ENCODE assay signal across 9 cellular contexts in the genomic region with DNA sequence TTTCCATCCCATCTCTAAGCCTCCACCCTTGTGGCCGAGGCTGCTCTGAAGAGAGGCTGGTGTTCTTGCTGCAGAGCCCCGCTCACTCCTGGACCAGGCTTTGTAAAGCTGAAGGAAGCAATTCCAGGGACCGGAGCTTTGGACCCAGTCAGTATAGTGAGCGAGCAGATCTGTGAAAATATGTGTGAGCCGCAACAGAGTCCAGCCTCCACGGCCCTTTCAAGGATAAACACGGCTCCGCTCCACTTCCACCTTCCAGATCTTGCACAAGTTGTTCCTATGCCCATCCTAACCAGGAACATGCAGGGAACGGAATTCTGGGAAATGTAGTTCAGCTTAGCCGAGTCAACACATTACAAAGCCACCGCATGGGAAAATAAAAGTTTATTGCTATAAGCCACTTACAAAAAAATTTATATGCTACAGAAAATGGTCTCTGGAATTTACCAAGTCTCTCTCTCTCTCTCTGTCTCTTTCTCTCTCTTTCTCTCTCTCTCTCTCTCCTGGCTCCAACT.
A peak's percentile ranks its signal among the peaks of the same experiment; 100 is the strongest.
DNase-seq lines count a peak whose midpoint lies in the region; ATAC-seq lines count a peak whose summit lies in the region.
"Had no signal": no experiment of that assay in that cellular context is flagged by ENCODE, and none has a peak within 500 bp of the region (broad histone marks: within the 10 kb centered on the region; RNA-seq: fewer than 3 reads in every experiment).

No MANE protein-coding gene starts in this region.

- no peaks in the 10 kb centered on the region for H3K27me3 ChIP-seq in skeletal muscle tissue (ENCODE audit: control insufficient read depth in 3 of 3, insufficient read depth in 3 of 3, low read length in 3 of 3)

- no peak overlapping the region for H3K4me3 Mint-ChIP-seq in activated T-helper 17 cell treated with anti-CD3 and anti-CD28 coated beads, Interleukin-2, amount 50 U/mL, for 72 hours

- H3K9me3 Mint-ChIP-seq in activated T-helper 17 cell treated with anti-CD3 and anti-CD28 coated beads, Interleukin-2, amount 50 U/mL, for 72 hours = peaks cover 4% of the 10 kb centered on the region

- H3K4me3 ChIP-seq in skeletal muscle tissue (ENCODE audit: low read length in 3 of 3) = peak overlapping the region; percentile 68 to 79 (median 72)

- H3K27ac ChIP-seq in caudate nucleus (ENCODE audit: low read depth, low read length) = peak overlapping the region; percentile 31
- no peak overlapping the region for H3K27ac ChIP-seq in skeletal muscle tissue (ENCODE audit: low read depth, low read length)

- ATAC-seq in HG03469 (IDR thresholded peaks at IDR 0.05; ENCODE audit: unreplicated experiment) = no peak
- no peak for ATAC-seq in activated T-helper 17 cell treated with anti-CD3 and anti-CD28 coated beads, Interleukin-2, amount 50 U/mL, for 72 hours (replicated peaks)

- H3K9ac ChIP-seq in skeletal muscle tissue (ENCODE audit: low read depth in 1 of 3, low read length in 3 of 3) = peak overlapping the region; percentile 29 to 61 (median 52)

- H3K27me3 Mint-ChIP-seq in activated T-helper 17 cell treated with anti-CD3 and anti-CD28 coated beads, Interleukin-2, amount 50 U/mL, for 72 hours = peaks cover 8% of the 10 kb centered on the region

- H3K36me3 Mint-ChIP-seq in activated T-helper 17 cell treated with anti-CD3 and anti-CD28 coated beads, Interleukin-2, amount 50 U/mL, for 72 hours (ENCODE audit: low read depth) = no peaks in the 10 kb centered on the region

- DNase-seq in COR-L47 (lab: John Stamatoyannopoulos, UW) (peak; percentile 12), NCI-H2227 treated with DMSO at 0.1 percent for 48 hours (lab: John Stamatoyannopoulos, UW) (peak; percentile 65), caudate nucleus (lab: John Stamatoyannopoulos, UW) (peak in 49 of 61 donors; percentile 1 to 76 (median 29)), iPS-NIHi11 (ENCODE audit: low spot score) (peak; percentile 63), GM19240 (ENCODE audit: insufficient read length, low spot score) (no peak)
- DNase-seq: naive B cell had no signal

- H3K4me1 ChIP-seq in skeletal muscle tissue (ENCODE audit: control insufficient read depth in 3 of 3, insufficient read depth in 3 of 3, low read length in 3 of 3) = peaks cover 0 to 5% (median 0%) of the 10 kb centered on the region in 3 donors

- H3K27ac Mint-ChIP-seq in activated T-helper 17 cell treated with anti-CD3 and anti-CD28 coated beads, Interleukin-2, amount 50 U/mL, for 72 hours = no peak overlapping the region

- no peaks in the 10 kb centered on the region for H3K36me3 ChIP-seq in skeletal muscle tissue (ENCODE audit: control insufficient read depth in 3 of 3, insufficient read depth in 3 of 3, low read length in 3 of 3)

- no peaks in the 10 kb centered on the region for H3K4me1 Mint-ChIP-seq in activated T-helper 17 cell treated with anti-CD3 and anti-CD28 coated beads, Interleukin-2, amount 50 U/mL, for 72 hours

- H3K9me3 ChIP-seq in skeletal muscle tissue (ENCODE audit: control insufficient read depth in 3 of 3, low read length in 3 of 3) = no peaks in the 10 kb centered on the region
